18 cellular contexts compared by ENCODE assay signal in the genomic region with DNA sequence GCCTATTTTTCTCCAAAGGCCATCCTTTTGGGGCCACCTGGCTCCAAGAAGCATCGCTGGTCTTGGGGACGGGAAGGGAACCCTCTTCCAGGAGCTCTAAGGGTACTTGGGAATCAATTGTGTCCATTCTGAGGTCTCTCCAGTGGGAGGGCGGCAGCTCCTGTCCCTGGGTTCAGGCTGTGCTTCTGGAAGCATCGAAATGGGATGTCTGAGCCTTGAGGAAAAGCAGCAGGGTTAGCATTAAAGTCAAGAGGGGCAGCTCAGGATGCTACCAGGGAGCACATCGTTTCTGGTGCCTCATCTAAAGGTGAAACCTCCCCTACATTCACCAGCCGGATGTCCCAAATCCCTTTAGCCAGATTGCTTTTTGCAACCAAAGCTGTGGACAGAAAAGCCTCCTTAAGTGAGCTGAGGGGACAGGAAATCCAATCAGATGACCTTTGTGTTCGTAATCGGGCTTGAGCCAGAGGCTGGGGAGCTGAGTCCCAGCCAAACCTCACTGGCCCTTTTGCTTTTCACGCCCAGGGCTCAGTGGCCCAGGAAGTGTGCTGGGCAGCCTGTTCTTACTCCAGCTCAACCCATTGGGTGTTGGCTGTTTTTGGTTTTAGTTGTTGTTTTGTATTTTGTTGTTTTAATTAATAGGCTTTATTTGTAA.
DNase-seq lines count a peak whose midpoint lies in the region; ATAC-seq and TF ChIP-seq lines count a peak whose summit lies in the region.
"Had no signal": no experiment of that assay in that cellular context is flagged by ENCODE, and none has a peak within 500 bp of the region (broad histone marks: within the 10 kb centered on the region; RNA-seq: fewer than 3 reads in every experiment).

No MANE protein-coding gene starts in this region.

- H3K36me3 Mint-ChIP-seq in nephron progenitor cell (ENCODE audit: low read depth): no peaks in the 10 kb centered on the region
- peaks cover 33% of the 10 kb centered on the region for H3K36me3 Mint-ChIP-seq in CD4-positive, alpha-beta T cell (ENCODE audit: low read depth)
- H3K36me3 Mint-ChIP-seq: activated naive CD8-positive, alpha-beta T cell treated with anti-CD3 and anti-CD28 coated beads, Interleukin-2, amount 10 ng/mL, durations not matched to agents 7 days and 5 days had no signal

- H3K4me1 Mint-ChIP-seq in nephron progenitor cell: peaks cover 41% of the 10 kb centered on the region
- H3K4me1 Mint-ChIP-seq in CD4-positive, alpha-beta T cell (ENCODE audit: low read depth): no peaks in the 10 kb centered on the region
- H3K4me1 Mint-ChIP-seq: activated CD4-positive, alpha-beta memory T cell treated with anti-CD3 and anti-CD28 coated beads, Interleukin-2, amount 10 ng/mL, durations not matched to agents 7 days and 5 days; activated naive CD8-positive, alpha-beta T cell treated with anti-CD3 and anti-CD28 coated beads, Interleukin-2, amount 10 ng/mL, durations not matched to agents 7 days and 5 days; naive thymus-derived CD8-positive, alpha-beta T cell had no signal

- H3K27ac Mint-ChIP-seq in nephron progenitor cell: no peak overlapping the region
- H3K27ac Mint-ChIP-seq in CD4-positive, alpha-beta T cell: no peak overlapping the region
- H3K27ac Mint-ChIP-seq: activated CD4-positive, alpha-beta memory T cell treated with anti-CD3 and anti-CD28 coated beads, Interleukin-2, amount 10 ng/mL, durations not matched to agents 7 days and 5 days; activated naive CD8-positive, alpha-beta T cell treated with anti-CD3 and anti-CD28 coated beads, Interleukin-2, amount 10 ng/mL, durations not matched to agents 7 days and 5 days; naive thymus-derived CD8-positive, alpha-beta T cell had no signal

- 52 to 63% (median 59%) methylated on average over 5 to 9 of the region's 9 CpGs for WGBS in stomach, 5 donors

- no peak overlapping the region for H3K4me3 ChIP-seq in dorsolateral prefrontal cortex
- H3K4me3 ChIP-seq in stomach: no peak overlapping the region
- no peak overlapping the region for H3K4me3 ChIP-seq in OCI-LY7 (ENCODE audit: low read depth, low read length, poor library complexity, severe bottlenecking)
- H3K4me3 ChIP-seq: lower lobe of right lung, prostate gland had no signal

- H3K4me3 Mint-ChIP-seq in nephron progenitor cell: no peak overlapping the region
- H3K4me3 Mint-ChIP-seq in CD4-positive, alpha-beta T cell: no peak overlapping the region
- H3K4me3 Mint-ChIP-seq: activated CD4-positive, alpha-beta memory T cell treated with anti-CD3 and anti-CD28 coated beads, Interleukin-2, amount 10 ng/mL, durations not matched to agents 7 days and 5 days; activated naive CD8-positive, alpha-beta T cell treated with anti-CD3 and anti-CD28 coated beads, Interleukin-2, amount 10 ng/mL, durations not matched to agents 7 days and 5 days; naive thymus-derived CD8-positive, alpha-beta T cell had no signal

- no peaks in the 10 kb centered on the region for H3K27me3 ChIP-seq in dorsolateral prefrontal cortex
- H3K27me3 ChIP-seq in stomach: no peaks in the 10 kb centered on the region
- no peaks in the 10 kb centered on the region for H3K27me3 ChIP-seq in CD4-positive, alpha-beta T cell (ENCODE audit: control insufficient read depth, insufficient read depth, low read length)

- no peaks in the 10 kb centered on the region for H4K20me1 ChIP-seq in OCI-LY7 (ENCODE audit: insufficient read depth, low read length)

- no peaks in the 10 kb centered on the region for H3K9me3 ChIP-seq in stomach
- no peaks in the 10 kb centered on the region for H3K9me3 ChIP-seq in OCI-LY7 (ENCODE audit: low read length)
- H3K9me3 ChIP-seq in CD4-positive, alpha-beta T cell (ENCODE audit: control insufficient read depth, low read length): no peaks in the 10 kb centered on the region
- H3K9me3 ChIP-seq: lower lobe of right lung, prostate gland had no signal

- TF ChIP-seq POLR2A in stomach (IDR thresholded peaks at IDR 0.05) (no peak), GM18505 (IDR thresholded peaks at IDR 0.05; ENCODE audit: borderline replicate concordance, extremely low read depth, insufficient read depth, insufficient read length) (no peak)

- CTCF ChIA-PET in OCI-LY7 (lab: Charles Lee; ENCODE audit: unreplicated experiment): interaction anchor here (0.5 to 0.7 kb wide), 2 partner anchors 9 to 13 kb away, joined by 3 read pairs; no protein-coding TSS in a partner anchor
- CTCF ChIA-PET in CD4-positive, alpha-beta T cell (lab: Charles Lee): interaction anchor here (1.2 to 1.3 kb wide), 2 partner anchors 9 to 18 kb away, joined by 3 to 4 read pairs; no protein-coding TSS in a partner anchor

- no peak for TF ChIP-seq CTCF in dorsolateral prefrontal cortex (IDR thresholded peaks at IDR 0.05 in 54 of 56, conservative IDR thresholded peaks at IDR 0.05 in 2 of 56; ENCODE audit: low read depth in 1 of 56, partially characterized antibody in 56 of 56)
- TF ChIP-seq CTCF in stomach (IDR thresholded peaks at IDR 0.05): no peak
- TF ChIP-seq CTCF in OCI-LY7 (conservative IDR thresholded peaks at IDR 0.05; ENCODE audit: low read length): no peak
- TF ChIP-seq CTCF in nephron progenitor cell (IDR thresholded peaks at IDR 0.05): no peak
- TF ChIP-seq CTCF in CD4-positive, alpha-beta T cell (IDR thresholded peaks at IDR 0.05): no peak

- H3K4me2 ChIP-seq in OCI-LY7 (ENCODE audit: low read length): no peak overlapping the region

- H3K36me3 ChIP-seq in stomach (peaks cover 0 to 40% (median 33%) of the 10 kb centered on the region in 4 donors), OCI-LY7 (ENCODE audit: insufficient read depth, low read length) (no peaks in the 10 kb centered on the region)
- H3K36me3 ChIP-seq: prostate gland had no signal

- H3K27me3 Mint-ChIP-seq in nephron progenitor cell (ENCODE audit: low read depth, poor library complexity): no peaks in the 10 kb centered on the region
- H3K27me3 Mint-ChIP-seq in CD4-positive, alpha-beta T cell: no peaks in the 10 kb centered on the region
- H3K27me3 Mint-ChIP-seq: activated CD4-positive, alpha-beta memory T cell treated with anti-CD3 and anti-CD28 coated beads, Interleukin-2, amount 10 ng/mL, durations not matched to agents 7 days and 5 days; activated naive CD8-positive, alpha-beta T cell treated with anti-CD3 and anti-CD28 coated beads, Interleukin-2, amount 10 ng/mL, durations not matched to agents 7 days and 5 days; naive thymus-derived CD8-positive, alpha-beta T cell had no signal

- ATAC-seq in GM18505 (IDR thresholded peaks at IDR 0.05; ENCODE audit: unreplicated experiment): no peak
- no peak for ATAC-seq in CD4-positive, alpha-beta T cell (ENCODE audit: poor library complexity)
- ATAC-seq: lower lobe of right lung; naive thymus-derived CD8-positive, alpha-beta T cell had no signal

- intact Hi-C loops in dorsolateral prefrontal cortex (cut with DNase I) (no loop called here), stomach (cut with DNase I; ENCODE audit: low total_unique reads) (no loop called here), OCI-LY7 (cut with micrococcal nuclease; ENCODE audit: unreplicated experiment) (no loop called here)
- intact Hi-C loops in CD4-positive, alpha-beta T cell (cut with DNase I, micrococcal nuclease): no loop called here

- H2AFZ ChIP-seq in OCI-LY7 (ENCODE audit: low read length): no peak overlapping the region

- DNase-seq in M059J (ENCODE audit: low read depth) (peak; percentile 84), dorsolateral prefrontal cortex (peak in 2 of 10 donors; percentile 25 to 30), iris pigment epithelial cell (ENCODE audit: low read depth) (peak; percentile 24), stomach (peak; percentile 57), OCI-LY7 (ENCODE audit: low spot score) (no peak), nephron progenitor cell (no peak)
- no peak for DNase-seq in CD4-positive, alpha-beta T cell
- DNase-seq: activated CD4-positive, alpha-beta memory T cell treated with anti-CD3 and anti-CD28 coated beads, Interleukin-2, amount 10 ng/mL, durations not matched to agents 7 days and 5 days; activated naive CD8-positive, alpha-beta T cell treated with anti-CD3 and anti-CD28 coated beads, Interleukin-2, amount 10 ng/mL, durations not matched to agents 7 days and 5 days; activated T-cell treated with anti-CD3 and anti-CD28 coated beads, Interleukin-2, amount 50 U/mL, for 48 hours; AML-193; Calu3; effector CD4-positive, alpha-beta T cell; lower lobe of right lung; naive thymus-derived CD8-positive, alpha-beta T cell; NCI-H187 treated with DMSO at 0.1 percent for 48 hours had no signal

- H3K27ac ChIP-seq in dorsolateral prefrontal cortex: peak overlapping the region in 49 of 59 donors; percentile 2 to 98 (median 65)
- H3K27ac ChIP-seq in stomach: peak overlapping the region in 3 of 5 donors; percentile 18 to 41 (median 28)
- H3K27ac ChIP-seq in OCI-LY7 (ENCODE audit: low read depth, low read length, poor library complexity, severe bottlenecking): no peak overlapping the region
- no peak overlapping the region for H3K27ac ChIP-seq in CD4-positive, alpha-beta T cell (ENCODE audit: low read depth, low read length)
- H3K27ac ChIP-seq: lower lobe of right lung, prostate gland had no signal

- BruUV-seq in OCI-LY7 (replicated peaks; lab: Mats Ljungman, UMichigan): no TSS peak

- no peak for TF ChIP-seq EP300 in stomach (IDR thresholded peaks at IDR 0.05)

- no peaks in the 10 kb centered on the region for H3K9me2 ChIP-seq in OCI-LY7 (ENCODE audit: insufficient read depth, low read length)

- H3K9me3 Mint-ChIP-seq in nephron progenitor cell: no peaks in the 10 kb centered on the region
- H3K9me3 Mint-ChIP-seq in CD4-positive, alpha-beta T cell: no peaks in the 10 kb centered on the region
- H3K9me3 Mint-ChIP-seq: activated CD4-positive, alpha-beta memory T cell treated with anti-CD3 and anti-CD28 coated beads, Interleukin-2, amount 10 ng/mL, durations not matched to agents 7 days and 5 days; activated naive CD8-positive, alpha-beta T cell treated with anti-CD3 and anti-CD28 coated beads, Interleukin-2, amount 10 ng/mL, durations not matched to agents 7 days and 5 days; naive thymus-derived CD8-positive, alpha-beta T cell had no signal

- POLR2A ChIA-PET in OCI-LY7 (lab: Charles Lee): interaction anchor here (0.8 to 1.5 kb wide), 2 partner anchors 33 to 174 kb away, joined by 3 to 4 read pairs; no protein-coding TSS in a partner anchor
- POLR2A ChIA-PET in CD4-positive, alpha-beta T cell (lab: Charles Lee): interaction anchor here (1.0 kb wide), 1 partner anchor 9 kb away, joined by 3 read pairs; no protein-coding TSS in a partner anchor

- H3K4me1 ChIP-seq in stomach (peaks cover 24 to 51% (median 37%) of the 10 kb centered on the region in 4 donors), OCI-LY7 (ENCODE audit: insufficient read depth, low read length, poor library complexity, severe bottlenecking) (no peaks in the 10 kb centered on the region)

- no peaks in the 10 kb centered on the region for H3K79me2 ChIP-seq in OCI-LY7 (ENCODE audit: insufficient read depth, low read depth, low read length)

Comparison
In these comparisons a context has a peak if more than half of its experiments do, and no peak if none do; other contexts are left out.
1. DNase-seq: peak in M059J (single experiment), iris pigment epithelial cell (single experiment) and stomach (single experiment); none in OCI-LY7 (single experiment), nephron progenitor cell (single experiment) and CD4-positive, alpha-beta T cell (0 of 10).
2. H3K27ac ChIP-seq: peak in dorsolateral prefrontal cortex (49 of 59) and stomach (3 of 5); none in OCI-LY7 (single experiment) and CD4-positive, alpha-beta T cell (single experiment).